Comparison of ENCODE assay signal across 1 cellular context in genomic region chr1:145893306-145894055, GRCh38.
TF ChIP-seq lines count a peak whose summit lies in the region.

No MANE protein-coding gene starts in this region.

TF ChIP-seq in IMR-90, 13 proteins besides CTCF, POLR2A, EP300 and RAD21 (continued from another document):
- no peak for TF ChIP-seq CHD1 (IDR thresholded peaks at IDR 0.05; ENCODE audit: low read depth, low read length)
- TF ChIP-seq MXI1 (IDR thresholded peaks at IDR 0.05; ENCODE audit: borderline replicate concordance, low read depth, low read length), result no peak
- no peak for TF ChIP-seq USF2 (IDR thresholded peaks at IDR 0.05; ENCODE audit: low read depth, low read length)
- no peak for TF ChIP-seq MAZ (IDR thresholded peaks at IDR 0.05; ENCODE audit: borderline replicate concordance, low read depth, low read length)
